9 cellular contexts compared by ENCODE assay signal in the genomic region with DNA sequence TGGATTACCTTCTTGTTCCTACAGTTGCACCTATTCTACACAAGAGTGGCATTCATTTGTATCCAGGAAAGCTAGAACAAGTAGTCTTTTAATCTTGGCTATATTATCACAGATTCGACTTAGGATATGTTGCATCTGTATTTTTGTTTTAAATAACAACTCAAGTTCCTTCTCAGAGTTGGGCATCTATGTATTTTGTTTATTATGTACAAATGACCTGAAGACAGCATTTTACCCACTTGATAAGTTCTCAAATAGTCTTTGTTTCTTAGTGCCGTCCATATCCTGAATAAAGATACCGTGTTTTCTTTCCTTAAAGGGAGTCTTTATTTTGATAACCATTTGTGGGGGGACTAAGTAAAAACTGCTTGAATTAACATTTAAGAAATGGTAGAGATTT. TPM values are rescaled to one million over a fixed set of nuclear protein-coding genes. Genes with fewer than 3 reads are reported as not detected.
DNase-seq lines count a peak whose midpoint lies in the region; FAIRE-seq and TF ChIP-seq lines count a peak whose summit lies in the region.
"Had no signal": no experiment of that assay in that cellular context is flagged by ENCODE, and none has a peak within 500 bp of the region (broad histone marks: within the 10 kb centered on the region; RNA-seq: fewer than 3 reads in every experiment).

No MANE protein-coding gene starts in this region.

- intact Hi-C loops in endothelial cell of umbilical vein (cut with micrococcal nuclease): loop anchor here (10.0 kb wide), 2 partner anchors 820 to 910 kb away; partner anchors contain the start of gene UBE2E3

- dilution Hi-C loops in endothelial cell of umbilical vein (cut with MboI; ENCODE audit: extremely low pct_ligation_motif_present, low sequenced_read_pairs): no loop called here

- no peak for DNase-seq in AG04449 (ENCODE audit: low read depth, low spot score)
- DNase-seq in MG63: no peak
- peak; percentile 62 for DNase-seq in endothelial cell of umbilical vein (ENCODE audit: low read depth, low spot score)
- DNase-seq in osteoblast (ENCODE audit: insufficient read length, low spot score, missing footprints): no peak
- no peak for DNase-seq in activated CD4-positive, CD25-positive, alpha-beta regulatory T cell treated with anti-CD3 and anti-CD28 coated beads, Interleukin-2, amount 50 U/mL, for 72 hours
- DNase-seq in midbrain (lab: John Stamatoyannopoulos, UW): no peak
- DNase-seq in AML-193 (lab: John Stamatoyannopoulos, UW): no peak
- no peak for DNase-seq in amygdala (lab: John Stamatoyannopoulos, UW)
- DNase-seq: anterior cingulate cortex had no signal

- peaks cover 58% of the 10 kb centered on the region for H3K4me1 ChIP-seq in endothelial cell of umbilical vein (ENCODE audit: control insufficient read depth, extremely low read depth, insufficient read depth, low read length)
- H3K4me1 ChIP-seq in osteoblast (ENCODE audit: insufficient read depth, low read length): peaks cover 23% of the 10 kb centered on the region

- peak overlapping the region; percentile 100 for H3K4me2 ChIP-seq in endothelial cell of umbilical vein (ENCODE audit: insufficient read depth, low read length)
- peak overlapping the region; percentile 71 for H3K4me2 ChIP-seq in osteoblast (ENCODE audit: insufficient read depth, low read length)

- H3K36me3 ChIP-seq in MG63 (peaks cover 66% of the 10 kb centered on the region), endothelial cell of umbilical vein (ENCODE audit: control insufficient read depth in 2 of 2, extremely low read depth in 1 of 2, insufficient read depth in 2 of 2, low read length in 2 of 2) (peaks cover under 1 to 22% of the 10 kb centered on the region in 2 experiments), osteoblast (ENCODE audit: insufficient read depth, low read length) (peaks cover 21% of the 10 kb centered on the region)

- H2AFZ ChIP-seq in endothelial cell of umbilical vein (ENCODE audit: low read depth, low read length) (no peak overlapping the region), osteoblast (ENCODE audit: low read length) (no peak overlapping the region)

- H3K4me3 ChIP-seq in AG04449 (ENCODE audit: low read depth, low read length): peak overlapping the region; percentile 92
- H3K4me3 ChIP-seq in MG63: peak overlapping the region; percentile 95
- peak overlapping the region; percentile 39 to 95 (median 92) for H3K4me3 ChIP-seq in endothelial cell of umbilical vein (replicated peaks in 1 of 3; ENCODE audit: insufficient read depth in 1 of 3, low read depth in 1 of 3, low read length in 3 of 3)
- H3K4me3 ChIP-seq in osteoblast (ENCODE audit: insufficient read depth, low read length): peak overlapping the region; percentile 56

- H3K9ac ChIP-seq in endothelial cell of umbilical vein (replicated peaks; ENCODE audit: extremely low read depth, insufficient read depth, low read length): peak overlapping the region; percentile 92

- H3K27ac ChIP-seq in endothelial cell of umbilical vein (ENCODE audit: insufficient read depth, low read depth, low read length) (peak overlapping the region; percentile 40), osteoblast (ENCODE audit: low read depth, low read length) (no peak overlapping the region)

- TF ChIP-seq CTCF in AG04449 (IDR thresholded peaks at IDR 0.05; ENCODE audit: insufficient read depth, low read length, missing control alignments) (no peak), endothelial cell of umbilical vein (IDR thresholded peaks at IDR 0.05; ENCODE audit: extremely low read depth in 1 of 2, insufficient read depth in 1 of 2, low read depth in 1 of 2, low read length in 2 of 2) (no peak), osteoblast (IDR thresholded peaks at IDR 0.05; ENCODE audit: extremely low read depth, low read depth, low read length) (no peak)

- TF ChIP-seq POLR2A in endothelial cell of umbilical vein (IDR thresholded peaks at IDR 0.05; ENCODE audit: low read depth, low read length): no peak

- POLR2A ChIA-PET in AG04449 (lab: Yijun Ruan, JAX) (no interaction called here), endothelial cell of umbilical vein (lab: Charles Lee) (interaction anchor here (1.2 kb wide), 1 partner anchor 9 kb away, joined by 3 read pairs; no protein-coding TSS in a partner anchor)

- peaks cover 3% of the 10 kb centered on the region for H3K9me1 ChIP-seq in endothelial cell of umbilical vein (replicated peaks; ENCODE audit: control insufficient read depth, extremely low read depth, insufficient read depth, low read length)

- H3K79me2 ChIP-seq in endothelial cell of umbilical vein (ENCODE audit: control insufficient read depth, insufficient read depth, low read length) (peaks cover 66% of the 10 kb centered on the region), osteoblast (ENCODE audit: insufficient read depth, low read length) (peaks cover 58% of the 10 kb centered on the region)

- CTCF ChIA-PET in AG04449 (lab: Yijun Ruan, JAX) (interaction anchor here (1.0 to 11.9 kb wide), 3 partner anchors 9 to 154 kb away, joined by 3 to 136 read pairs (median 59); no protein-coding TSS in a partner anchor), endothelial cell of umbilical vein (lab: Charles Lee) (interaction anchor here (1.3 to 15.6 kb wide), 3 partner anchors 10 to 153 kb away, joined by 3 to 415 read pairs (median 20); no protein-coding TSS in a partner anchor)

- H3K9me3 ChIP-seq in MG63: no peaks in the 10 kb centered on the region
- H3K9me3 ChIP-seq in endothelial cell of umbilical vein (replicated peaks; ENCODE audit: control insufficient read depth, insufficient read depth, low read length): no peaks in the 10 kb centered on the region
- no peaks in the 10 kb centered on the region for H3K9me3 ChIP-seq in osteoblast (ENCODE audit: low read depth, low read length)

- no peak for FAIRE-seq in endothelial cell of umbilical vein (lab: Jason Lieb, UNC)

- BruUV-seq in endothelial cell of umbilical vein (replicated peaks; lab: Mats Ljungman, UMichigan): no TSS peak

- no peaks in the 10 kb centered on the region for H3K27me3 ChIP-seq in MG63
- H3K27me3 ChIP-seq in endothelial cell of umbilical vein (ENCODE audit: control insufficient read depth in 2 of 2, insufficient read depth in 2 of 2, low read length in 2 of 2): no peaks in the 10 kb centered on the region
- no peaks in the 10 kb centered on the region for H3K27me3 ChIP-seq in osteoblast (ENCODE audit: insufficient read depth, low read length)

- H4K20me1 ChIP-seq in endothelial cell of umbilical vein (replicated peaks; ENCODE audit: control insufficient read depth, extremely low read depth, insufficient read depth, low read length): no peaks in the 10 kb centered on the region
- H4K20me1 ChIP-seq in osteoblast (ENCODE audit: insufficient read depth, low read length): peaks cover 10% of the 10 kb centered on the region

TF ChIP-seq in endothelial cell of umbilical vein, 7 proteins besides CTCF, POLR2A, EP300 and RAD21:
- TF ChIP-seq, protein P1, sequence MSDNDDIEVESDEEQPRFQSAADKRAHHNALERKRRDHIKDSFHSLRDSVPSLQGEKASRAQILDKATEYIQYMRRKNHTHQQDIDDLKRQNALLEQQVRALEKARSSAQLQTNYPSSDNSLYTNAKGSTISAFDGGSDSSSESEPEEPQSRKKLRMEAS (IDR thresholded peaks at IDR 0.05; ENCODE audit: insufficient read depth, insufficient read length): no peak
- TF ChIP-seq MYC (IDR thresholded peaks at IDR 0.05; ENCODE audit: low read depth, low read length) (no peak), JUN (IDR thresholded peaks at IDR 0.05; ENCODE audit: borderline replicate concordance, insufficient read depth, insufficient read length, low read depth) (no peak), GATA2 (IDR thresholded peaks at IDR 0.05; ENCODE audit: insufficient read depth, insufficient read length, low read depth, low read length) (no peak), POLR2AphosphoS5 (IDR thresholded peaks at IDR 0.05; ENCODE audit: insufficient read depth, low read depth, low read length) (no peak), FOS (IDR thresholded peaks at IDR 0.05; ENCODE audit: borderline replicate concordance, insufficient read depth, low read length) (no peak), EZH2 (IDR thresholded peaks at IDR 0.05; ENCODE audit: borderline replicate concordance, low read depth, low read length, severe bottlenecking) (no peak)

RNA-seq across cellular contexts. Expression of gene ITPRID2, which starts 2.9 kb away (rescaled TPM):
- 47.7 and 58.0 TPM in 2 replicates for total RNA-seq in MG63 (2014; rRNA removed; shearing (Covaris generic); ENCODE audit: low replicate concordance)
- total RNA-seq in endothelial cell of umbilical vein: 235 and 272 TPM in 2 replicates
- polyA plus RNA-seq in endothelial cell of umbilical vein: 30.9 and 37.6 TPM in 2 replicates
- 56.0 and 56.6 TPM in 2 replicates for polyA plus RNA-seq in endothelial cell of umbilical vein (2011; cell fraction: cytosol; rRNA removed)
- polyA plus RNA-seq in endothelial cell of umbilical vein (2011; cell fraction: nucleus; rRNA removed): 151 and 152 TPM in 2 replicates
- polyA plus RNA-seq in endothelial cell of umbilical vein (2012): 101 and 145 TPM in 2 replicates
- polyA minus RNA-seq in endothelial cell of umbilical vein: 102 and 113 TPM in 2 replicates
- 55.8 TPM for polyA minus RNA-seq in endothelial cell of umbilical vein (2011; cell fraction: cytosol; rRNA and poly(A)+ RNA removed)
- polyA minus RNA-seq in endothelial cell of umbilical vein (2011; cell fraction: nucleus; rRNA and poly(A)+ RNA removed): 274 and 443 TPM in 2 replicates
- total RNA-seq in osteoblast: 99.6 and 108 TPM in 2 replicates
